23 cellular contexts compared by ENCODE assay signal in genomic region chr17:43767713-43768059, GRCh38. TPM values are rescaled to one million over a fixed set of nuclear protein-coding genes. Genes with fewer than 3 reads are reported as not detected.
DNase-seq lines count a peak whose midpoint lies in the region; ATAC-seq and TF ChIP-seq lines count a peak whose summit lies in the region.
"Had no signal": no experiment of that assay in that cellular context is flagged by ENCODE, and none has a peak within 500 bp of the region (broad histone marks: within the 10 kb centered on the region; RNA-seq: fewer than 3 reads in every experiment).

No MANE protein-coding gene starts in this region.

- peaks cover 10% of the 10 kb centered on the region for H3K36me3 Mint-ChIP-seq in activated naive CD4-positive, alpha-beta T cell treated with anti-CD3 and anti-CD28 coated beads, Interleukin-2, amount 10 ng/mL, durations not matched to agents 7 days and 5 days

- H3K27ac ChIP-seq in Panc1 (ENCODE audit: low read length) = no peak overlapping the region
- no peak overlapping the region for H3K27ac ChIP-seq in suprapubic skin
- H3K27ac ChIP-seq: 22Rv1 had no signal

- DNase-seq in activated naive CD4-positive, alpha-beta T cell treated with anti-CD3 and anti-CD28 coated beads, Interleukin-2, amount 10 ng/mL, durations not matched to agents 7 days and 5 days = peak; percentile 10
- no peak for DNase-seq in activated naive CD4-positive, alpha-beta T cell treated with Interleukin-2 at 50 U/mL for 16 hours
- DNase-seq in Panc1 (ENCODE audit: low read depth, low spot score) = no peak
- peak; percentile 78 for DNase-seq in mesenteric fat pad (ENCODE audit: low spot score)
- DNase-seq in suprapubic skin (ENCODE audit: low spot score in 2 of 2) = peak; percentile 43 to 74
- no peak for DNase-seq in NCI-H82 treated with DMSO at 0.1 percent for 48 hours (lab: John Stamatoyannopoulos, UW; ENCODE audit: unreplicated experiment)
- no peak for DNase-seq in HUDEP-2 (lab: John Stamatoyannopoulos, UW; ENCODE audit: unreplicated experiment in 76 of 76)
- DNase-seq in putamen (ENCODE audit: low spot score) = no peak
- DNase-seq: CD4-positive, CD25-positive, alpha-beta regulatory T cell; COR-L47; H7; Karpas-422; NCI-H1417 treated with DMSO at 0.1 percent for 48 hours; NCI-H187 treated with DMSO at 0.1 percent for 48 hours; NCI-H2227 treated with DMSO at 0.1 percent for 48 hours; NCI-H524 treated with DMSO at 0.1 percent for 48 hours; SHP77 treated with DMSO at 0.1 percent for 48 hours had no signal

- WGBS in suprapubic skin = 70% methylated on average over 5 of the region's 5 CpGs

- H3K27ac Mint-ChIP-seq in activated naive CD4-positive, alpha-beta T cell treated with anti-CD3 and anti-CD28 coated beads, Interleukin-2, amount 10 ng/mL, durations not matched to agents 7 days and 5 days = no peak overlapping the region
- H3K27ac Mint-ChIP-seq: CD4-positive, CD25-positive, alpha-beta regulatory T cell had no signal

- H3K36me3 ChIP-seq in Panc1 (ENCODE audit: control insufficient read depth, insufficient read depth, low read length) = no peaks in the 10 kb centered on the region
- H3K36me3 ChIP-seq in suprapubic skin = peaks cover 54% of the 10 kb centered on the region

- H3K4me3 ChIP-seq in Panc1 (ENCODE audit: low read depth in 2 of 2, low read length in 2 of 2) (no peak overlapping the region), suprapubic skin (no peak overlapping the region)

- peaks cover 3% of the 10 kb centered on the region for H3K4me1 Mint-ChIP-seq in activated naive CD4-positive, alpha-beta T cell treated with anti-CD3 and anti-CD28 coated beads, Interleukin-2, amount 10 ng/mL, durations not matched to agents 7 days and 5 days

- H3K4me3 Mint-ChIP-seq in activated naive CD4-positive, alpha-beta T cell treated with anti-CD3 and anti-CD28 coated beads, Interleukin-2, amount 10 ng/mL, durations not matched to agents 7 days and 5 days = no peak overlapping the region
- H3K4me3 Mint-ChIP-seq: CD4-positive, CD25-positive, alpha-beta regulatory T cell had no signal

- TF ChIP-seq CTCF in Panc1 (IDR thresholded peaks at IDR 0.05) (no peak), suprapubic skin (IDR thresholded peaks at IDR 0.05) (no peak)

- in situ Hi-C loops in Panc1 (cut with HindIII; ENCODE audit: low pct_unique_long_range_greater_than_20kb, low sequenced_read_pairs) = no loop called here

- CTCF ChIA-PET in activated naive CD4-positive, alpha-beta T cell treated with anti-CD3 and anti-CD28 coated beads, Interleukin-2, amount 10 ng/mL, durations not matched to agents 7 days and 5 days (lab: Charles Lee) = interaction anchor here (0.7 to 13.8 kb wide), 12 partner anchors 11 to 287 kb away, joined by 3 to 445 read pairs (median 4); partner anchors contain the start of genes CFAP97D1, DUSP3 and SOST
- CTCF ChIA-PET in Panc1 (lab: Charles Lee) = no interaction called here

- H3K9me3 ChIP-seq in Panc1 (ENCODE audit: control insufficient read depth, insufficient read depth, low read depth, low read length) (no peaks in the 10 kb centered on the region), suprapubic skin (no peaks in the 10 kb centered on the region)

- no peaks in the 10 kb centered on the region for H3K9me3 Mint-ChIP-seq in activated naive CD4-positive, alpha-beta T cell treated with anti-CD3 and anti-CD28 coated beads, Interleukin-2, amount 10 ng/mL, durations not matched to agents 7 days and 5 days
- H3K9me3 Mint-ChIP-seq: CD4-positive, CD25-positive, alpha-beta regulatory T cell; IgD-negative memory B cell had no signal

- no peak for ATAC-seq in Panc1

- POLR2A ChIA-PET in Panc1 (lab: Charles Lee) = no interaction called here

- BruUV-seq in Panc1 (replicated peaks; lab: Mats Ljungman, UMichigan) = TSS peak; percentile 53

- H3K27me3 ChIP-seq in Panc1 (ENCODE audit: control insufficient read depth, insufficient read depth, low read length) (no peaks in the 10 kb centered on the region), suprapubic skin (no peaks in the 10 kb centered on the region)

- TF ChIP-seq EP300 in suprapubic skin (IDR thresholded peaks at IDR 0.05) = no peak

- peaks cover 5% of the 10 kb centered on the region for H3K27me3 Mint-ChIP-seq in activated naive CD4-positive, alpha-beta T cell treated with anti-CD3 and anti-CD28 coated beads, Interleukin-2, amount 10 ng/mL, durations not matched to agents 7 days and 5 days

- no peaks in the 10 kb centered on the region for H3K4me1 ChIP-seq in Panc1 (ENCODE audit: control insufficient read depth, insufficient read depth, low read length)
- H3K4me1 ChIP-seq in suprapubic skin = peaks cover 2% of the 10 kb centered on the region

- intact Hi-C loops in Panc1 (cut with micrococcal nuclease; ENCODE audit: unreplicated experiment) = no loop called here

- TF ChIP-seq POLR2A in suprapubic skin (IDR thresholded peaks at IDR 0.05) = no peak

RNA-seq across cellular contexts. Expression of gene SOST, which starts 9.1 kb away (rescaled TPM):
- total RNA-seq in Panc1 (2021; ENCODE audit: unreplicated experiment) (not detected), mesenteric fat pad (not detected), suprapubic skin (not detected)
- polyA plus RNA-seq in Panc1 (2012; ENCODE audit: insufficient read length) = not detected
- total RNA-seq: CD4-positive, CD25-positive, alpha-beta regulatory T cell; H7; HT1080; MCF 10A; RPMI7951 had no signal
- polyA plus RNA-seq: AG04450; CD4-positive, CD25-positive, alpha-beta regulatory T cell; IgD-negative memory B cell had no signal

RNA-seq across cellular contexts. Expression of gene DUSP3, which starts 11.1 kb away (rescaled TPM):
- total RNA-seq in Panc1 (2021; ENCODE audit: unreplicated experiment) = 41.6 TPM
- polyA plus RNA-seq in Panc1 (2012; ENCODE audit: insufficient read length) = 31.9 TPM
- 103 TPM for total RNA-seq in mesenteric fat pad
- total RNA-seq in suprapubic skin = 10 to 100 TPM; 34.8 to 48.5 (median 42.7) TPM

RNA-seq across cellular contexts. Expression of gene CFAP97D1, which starts 12.5 kb away (rescaled TPM):
- not detected for total RNA-seq in Panc1 (2021; ENCODE audit: unreplicated experiment)
- polyA plus RNA-seq in Panc1 (2012; ENCODE audit: insufficient read length) = not detected
- not detected for total RNA-seq in mesenteric fat pad
- total RNA-seq in suprapubic skin = under 1 TPM in 3 of 4 donors, not detected in 1; 0.10 to 0.48 (median 0.13) TPM
- total RNA-seq: CD4-positive, CD25-positive, alpha-beta regulatory T cell; MCF 10A; RPMI7951 had no signal
- polyA plus RNA-seq: CD4-positive, CD25-positive, alpha-beta regulatory T cell; IgD-negative memory B cell had no signal

Comparison
In these comparisons a context has a peak if more than half of its experiments do, and no peak if none do; other contexts are left out.
1. DNase-seq: peak in activated naive CD4-positive, alpha-beta T cell treated with anti-CD3 and anti-CD28 coated beads, Interleukin-2, amount 10 ng/mL, durations not matched to agents 7 days and 5 days (single experiment), mesenteric fat pad (single experiment) and suprapubic skin (2 of 2); none in activated naive CD4-positive, alpha-beta T cell treated with Interleukin-2 at 50 U/mL for 16 hours (single experiment), Panc1 (single experiment), NCI-H82 treated with DMSO at 0.1 percent for 48 hours (single experiment), HUDEP-2 (0 of 76) and putamen (single experiment).